11 cellular contexts compared by ENCODE assay signal in the genomic region with DNA sequence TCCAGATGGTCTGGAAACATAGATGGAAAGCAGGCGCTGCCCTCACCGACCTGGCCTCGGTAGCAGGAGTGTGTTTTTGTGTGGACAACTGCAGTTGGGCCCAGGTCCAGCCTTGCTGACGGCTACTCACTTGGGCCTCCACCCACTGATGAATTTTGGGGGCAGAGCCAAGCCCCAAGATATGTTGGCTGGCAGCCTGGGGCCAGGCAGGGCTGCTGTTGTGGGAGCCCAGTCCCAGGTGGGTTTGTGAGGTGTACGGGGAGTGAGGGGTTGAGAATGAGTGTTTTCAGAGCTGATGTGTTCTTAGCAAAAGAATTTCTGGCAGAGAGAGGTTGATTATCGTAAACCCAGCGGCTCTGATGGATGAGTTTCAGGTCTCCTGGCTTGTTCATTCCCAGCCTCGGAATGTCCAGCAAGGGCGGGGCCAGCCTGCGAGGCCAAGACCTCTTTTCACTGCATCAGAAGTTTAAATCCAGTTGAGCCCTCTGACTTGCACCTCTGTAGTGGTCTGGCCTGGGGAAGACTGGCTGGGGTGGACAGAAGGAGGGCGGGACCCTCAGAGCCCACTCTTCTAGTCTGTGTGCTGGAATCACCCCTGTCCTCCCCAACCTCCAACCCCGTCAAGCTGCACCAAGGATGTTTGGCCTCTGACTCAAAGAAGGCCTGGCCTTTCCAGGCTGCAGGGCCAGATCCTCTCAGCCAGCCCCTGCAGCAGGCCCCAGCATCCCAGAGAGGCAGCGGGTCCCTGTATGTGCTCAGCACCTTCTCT.
DNase-seq lines count a peak whose midpoint lies in the region; ATAC-seq, FAIRE-seq and TF ChIP-seq lines count a peak whose summit lies in the region.
"Had no signal": no experiment of that assay in that cellular context is flagged by ENCODE, and none has a peak within 500 bp of the region (broad histone marks: within the 10 kb centered on the region; RNA-seq: fewer than 3 reads in every experiment).

No MANE protein-coding gene starts in this region.

- no peaks in the 10 kb centered on the region for H3K36me3 Mint-ChIP-seq in endodermal cell (ENCODE audit: low read depth)

- no peak overlapping the region for H2AFZ ChIP-seq in mesenchymal stem cell (ENCODE audit: low read depth, low read length)

- H2BK12ac ChIP-seq in mesenchymal stem cell (ENCODE audit: low read length in 2 of 2) = peak overlapping the region; percentile 9 to 57

- peak overlapping the region; percentile 10 to 31 for H3K18ac ChIP-seq in mesenchymal stem cell (ENCODE audit: low read depth in 1 of 2, low read length in 2 of 2)

- peak overlapping the region; percentile 4 to 20 for H3K4ac ChIP-seq in mesenchymal stem cell (ENCODE audit: low read depth in 1 of 2, low read length in 2 of 2)

- peak overlapping the region; percentile 41 for H2BK15ac ChIP-seq in mesenchymal stem cell (ENCODE audit: low read depth, poor library complexity, severe bottlenecking)

- H2BK5ac ChIP-seq in mesenchymal stem cell (ENCODE audit: low read depth, low read length, poor library complexity, severe bottlenecking) = no peak overlapping the region

- peak overlapping the region in 1 of 2 experiments; percentile 62 for H3K14ac ChIP-seq in mesenchymal stem cell (ENCODE audit: low read length in 2 of 2)

- no peaks in the 10 kb centered on the region for H3K27me3 Mint-ChIP-seq in endodermal cell (ENCODE audit: insufficient read depth)

- no peak overlapping the region for H3K4me2 ChIP-seq in mesenchymal stem cell (ENCODE audit: low read length, poor library complexity, severe bottlenecking)

- peak; percentile 22 to 85 for TF ChIP-seq EP300 in tibial nerve (IDR thresholded peaks at IDR 0.05)

- no peak for ATAC-seq in GM18909 (IDR thresholded peaks at IDR 0.05; ENCODE audit: poor library complexity, unreplicated experiment)
- ATAC-seq in HG03520 (IDR thresholded peaks at IDR 0.05; ENCODE audit: unreplicated experiment) = no peak

- H3K4me1 ChIP-seq in mesenchymal stem cell (ENCODE audit: control insufficient read depth, insufficient read depth, low read depth, low read length) = peaks cover 46% of the 10 kb centered on the region
- H3K4me1 ChIP-seq in tibial nerve = peaks cover 0 to 88% (median 15%) of the 10 kb centered on the region in 4 donors
- no peaks in the 10 kb centered on the region for H3K4me1 ChIP-seq in endodermal cell (ENCODE audit: control insufficient read depth, insufficient read depth, low read length)

- H3K9me3 ChIP-seq in mesenchymal stem cell (ENCODE audit: control insufficient read depth, low read length) = no peaks in the 10 kb centered on the region
- no peaks in the 10 kb centered on the region for H3K9me3 ChIP-seq in tibial nerve
- no peaks in the 10 kb centered on the region for H3K9me3 ChIP-seq in endodermal cell (ENCODE audit: control insufficient read depth, low read length)

- peak overlapping the region; percentile 52 for H4K91ac ChIP-seq in mesenchymal stem cell (ENCODE audit: low read length)

- WGBS in mesenchymal stem cell = 60% methylated on average over 13 of the region's 13 CpGs
- 35 to 54% methylated on average over 11 to 12 of the region's 13 CpGs for whole genome bisulfite sequencing in tibial nerve, 2 donors
- 94% methylated on average over 7 to 13 of the region's 13 CpGs for WGBS in endodermal cell (ENCODE audit: insufficient coverage in 1 of 2, insufficient read length in 1 of 2), 2 experiments

- peak overlapping the region; percentile 40 for H3K27ac ChIP-seq in mesenchymal stem cell (ENCODE audit: low read length, poor library complexity, severe bottlenecking)
- peak overlapping the region; percentile 48 to 86 (median 68) for H3K27ac ChIP-seq in tibial nerve
- no peak overlapping the region for H3K27ac ChIP-seq in endodermal cell (ENCODE audit: low read depth, low read length)

- DNase-seq in HTR-8/SVneo (ENCODE audit: insufficient read length, low spot score) (peak; percentile 81), dedifferentiated amniotic fluid mesenchymal stem cell (ENCODE audit: extremely low spot score) (peak; percentile 69), mesenchymal stem cell (peak; percentile 60), tibial nerve (ENCODE audit: low spot score in 2 of 2) (peak; percentile 88 to 89), NCI-H146 treated with DMSO at 0.1 percent for 48 hours (lab: John Stamatoyannopoulos, UW; ENCODE audit: unreplicated experiment) (no peak), endodermal cell (no peak)
- DNase-seq: caudate nucleus had no signal

- FAIRE-seq in HTR-8/SVneo (lab: Jason Lieb, UNC) = peak; percentile 68
- FAIRE-seq: GM12892, TTC549 had no signal

- H3K9ac ChIP-seq in mesenchymal stem cell (ENCODE audit: low read length) = peak overlapping the region; percentile 82
- H3K9ac ChIP-seq in endodermal cell (ENCODE audit: extremely low read depth, low read length, poor library complexity, severe bottlenecking) = no peak overlapping the region

- H3K27ac Mint-ChIP-seq in endodermal cell = no peak overlapping the region

- peak overlapping the region; percentile 21 for H2BK120ac ChIP-seq in mesenchymal stem cell (ENCODE audit: low read depth, low read length)

- H3K27me3 ChIP-seq in mesenchymal stem cell (ENCODE audit: control insufficient read depth in 1 of 2, insufficient read depth in 1 of 2, low read length in 2 of 2) (no peaks in the 10 kb centered on the region), tibial nerve (no peaks in the 10 kb centered on the region), endodermal cell (ENCODE audit: control insufficient read depth, insufficient read depth, low read length, poor library complexity, severe bottlenecking) (no peaks in the 10 kb centered on the region)

- TF ChIP-seq POLR2A in tibial nerve (IDR thresholded peaks at IDR 0.05) = no peak

- no peak for TF ChIP-seq CTCF in tibial nerve (IDR thresholded peaks at IDR 0.05)
- TF ChIP-seq CTCF in endodermal cell (conservative IDR thresholded peaks at IDR 0.05) = no peak

- H3K79me1 ChIP-seq in mesenchymal stem cell (replicated peaks; ENCODE audit: low read length, poor library complexity, severe bottlenecking) = no peaks in the 10 kb centered on the region

- peak overlapping the region; percentile 21 for H2AK5ac ChIP-seq in mesenchymal stem cell (ENCODE audit: low read length, severe bottlenecking)

- H3K4me3 ChIP-seq in mesenchymal stem cell (ENCODE audit: insufficient read depth in 1 of 2, low read depth in 1 of 2, low read length in 2 of 2) (peak overlapping the region in 1 of 2 experiments; percentile 27), tibial nerve (no peak overlapping the region), endodermal cell (ENCODE audit: low read length) (no peak overlapping the region)

- no peaks in the 10 kb centered on the region for H3K9me3 Mint-ChIP-seq in endodermal cell

- H3K23ac ChIP-seq in mesenchymal stem cell (ENCODE audit: low read length in 2 of 2) = no peak overlapping the region

- peaks cover 7% of the 10 kb centered on the region for H3K4me1 Mint-ChIP-seq in endodermal cell

- H3K4me3 Mint-ChIP-seq in endodermal cell = no peak overlapping the region

- H4K8ac ChIP-seq in mesenchymal stem cell (ENCODE audit: low read length) = peak overlapping the region; percentile 38

- H3K36me3 ChIP-seq in mesenchymal stem cell (ENCODE audit: control insufficient read depth in 1 of 2, insufficient read depth in 2 of 2, low read depth in 1 of 2, low read length in 2 of 2) = peaks cover 57 to 59% of the 10 kb centered on the region in 2 experiments
- no peaks in the 10 kb centered on the region for H3K36me3 ChIP-seq in tibial nerve
- H3K36me3 ChIP-seq in endodermal cell (ENCODE audit: control insufficient read depth, insufficient read depth, low read length) = no peaks in the 10 kb centered on the region

Comparison
In these comparisons a context has a peak if more than half of its experiments do, and no peak if none do; other contexts are left out.
1. DNase-seq: peak in HTR-8/SVneo (single experiment), dedifferentiated amniotic fluid mesenchymal stem cell (single experiment), mesenchymal stem cell (single experiment) and tibial nerve (2 of 2); none in NCI-H146 treated with DMSO at 0.1 percent for 48 hours (single experiment) and endodermal cell (single experiment).